ENCODE assay signal across 19 cellular contexts in the genomic region with DNA sequence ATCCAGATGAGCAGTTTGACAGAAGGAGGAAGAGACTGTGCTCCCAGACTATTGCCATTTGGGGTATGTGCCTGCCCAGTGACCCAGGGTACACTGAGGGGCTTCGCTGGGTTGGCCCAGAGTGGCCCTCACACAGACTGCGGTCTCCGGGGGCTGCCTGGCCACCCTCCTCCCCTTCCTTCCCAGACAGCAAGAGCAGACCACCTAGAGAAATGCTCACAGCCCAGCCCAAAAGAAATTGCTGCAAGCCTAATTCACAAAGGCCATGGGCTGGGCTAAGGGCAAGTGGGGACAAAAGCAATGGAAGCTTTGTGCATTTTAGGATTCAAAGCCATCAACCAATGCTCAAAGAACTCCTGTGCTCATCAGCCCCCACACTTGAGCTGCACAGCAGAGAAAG.
DNase-seq lines count a peak whose midpoint lies in the region; ATAC-seq, FAIRE-seq and TF ChIP-seq lines count a peak whose summit lies in the region.
"Had no signal": no experiment of that assay in that cellular context is flagged by ENCODE, and none has a peak within 500 bp of the region (broad histone marks: within the 10 kb centered on the region; RNA-seq: fewer than 3 reads in every experiment).

No MANE protein-coding gene starts in this region.

- H3K27me3 Mint-ChIP-seq in GM23338 (ENCODE audit: insufficient read depth, low read depth, poor library complexity): peaks cover 19% of the 10 kb centered on the region
- H3K27me3 Mint-ChIP-seq in activated CD4-positive, alpha-beta memory T cell treated with anti-CD3 and anti-CD28 coated beads, Interleukin-2, amount 10 ng/mL, durations not matched to agents 7 days and 5 days: no peaks in the 10 kb centered on the region

- TF ChIP-seq CTCF in GM23338 (conservative IDR thresholded peaks at IDR 0.05; ENCODE audit: low read depth in 2 of 2): no peak
- TF ChIP-seq CTCF in RWPE2 (IDR thresholded peaks at IDR 0.05; ENCODE audit: poor library complexity, severe bottlenecking): no peak

- H3K9ac ChIP-seq in mesenchymal stem cell (ENCODE audit: low read length): no peak overlapping the region
- peak overlapping the region; percentile 4 for H3K9ac ChIP-seq in trophoblast cell (ENCODE audit: low read length)
- H3K9ac ChIP-seq: BLaER1 treated with 17β-estradiol and CSF1 and Interleukin-3, amounts not matched to agents 10 nM and 100 nM had no signal

- H2AFZ ChIP-seq in GM23338 (no peak overlapping the region), mesenchymal stem cell (ENCODE audit: low read depth, low read length) (no peak overlapping the region), trophoblast cell (ENCODE audit: insufficient read depth, low read length, poor library complexity) (no peak overlapping the region)

- no peaks in the 10 kb centered on the region; the same call in 2 of the 3 replicates for H3K9me3 Mint-ChIP-seq in GM23338
- no peaks in the 10 kb centered on the region for H3K9me3 Mint-ChIP-seq in activated CD4-positive, alpha-beta memory T cell treated with anti-CD3 and anti-CD28 coated beads, Interleukin-2, amount 10 ng/mL, durations not matched to agents 7 days and 5 days
- H3K9me3 Mint-ChIP-seq: CD8-positive, alpha-beta memory T cell had no signal

- ATAC-seq in GM23338: no peak
- ATAC-seq in RWPE2 (ENCODE audit: low read depth): no peak
- ATAC-seq: A549 had no signal

- no peaks in the 10 kb centered on the region for H3K9me3 ChIP-seq in RWPE2 (ENCODE audit: severe bottlenecking)
- no peaks in the 10 kb centered on the region for H3K9me3 ChIP-seq in mesenchymal stem cell (ENCODE audit: control insufficient read depth, low read length)
- H3K9me3 ChIP-seq in trophoblast cell (ENCODE audit: insufficient read depth, low read depth, low read length): no peaks in the 10 kb centered on the region
- no peaks in the 10 kb centered on the region for H3K9me3 ChIP-seq in small intestine (ENCODE audit: control insufficient read depth, low read depth)
- H3K9me3 ChIP-seq: A549; BLaER1 treated with 17β-estradiol and CSF1 and Interleukin-3, amounts not matched to agents 10 nM and 100 nM; MG63 had no signal

- no peaks in the 10 kb centered on the region for H4K20me1 ChIP-seq in GM23338 (replicated peaks; ENCODE audit: insufficient read depth)
- H4K20me1 ChIP-seq: BLaER1 treated with 17β-estradiol and CSF1 and Interleukin-3, amounts not matched to agents 10 nM and 100 nM had no signal

- 0 out of 2 replicates have a peak, but pooled peaks cover 3% of the 10 kb centered on the region for H3F3A ChIP-seq in GM23338 (replicated peaks; ENCODE audit: low read depth)

- H3K79me1 ChIP-seq in mesenchymal stem cell (replicated peaks; ENCODE audit: low read length, poor library complexity, severe bottlenecking) (no peaks in the 10 kb centered on the region), trophoblast cell (ENCODE audit: low read length) (peaks cover 61% of the 10 kb centered on the region)

- no peak overlapping the region for H3K14ac ChIP-seq in mesenchymal stem cell (ENCODE audit: low read length in 2 of 2)
- peak overlapping the region; percentile 71 for H3K14ac ChIP-seq in trophoblast cell (ENCODE audit: low read length)

- H3K36me3 ChIP-seq in GM23338 (ENCODE audit: insufficient read depth) (no peaks in the 10 kb centered on the region), RWPE2 (ENCODE audit: low read depth) (no peaks in the 10 kb centered on the region), mesenchymal stem cell (ENCODE audit: control insufficient read depth in 1 of 2, insufficient read depth in 2 of 2, low read depth in 1 of 2, low read length in 2 of 2) (no peaks in the 10 kb centered on the region), trophoblast cell (ENCODE audit: control insufficient read depth in 1 of 2, insufficient read depth in 2 of 2, low read length in 2 of 2) (no peaks in the 10 kb centered on the region), small intestine (ENCODE audit: control insufficient read depth in 2 of 2, insufficient read depth in 2 of 2, low read length in 2 of 2) (no peaks in the 10 kb centered on the region)
- H3K36me3 ChIP-seq: BLaER1 treated with 17β-estradiol and CSF1 and Interleukin-3, amounts not matched to agents 10 nM and 100 nM; MG63 had no signal

- peak overlapping the region; percentile 91 for H3K27ac Mint-ChIP-seq in GM23338
- no peak overlapping the region for H3K27ac Mint-ChIP-seq in activated CD4-positive, alpha-beta memory T cell treated with anti-CD3 and anti-CD28 coated beads, Interleukin-2, amount 10 ng/mL, durations not matched to agents 7 days and 5 days

- no peak for DNase-seq in GM23338 (ENCODE audit: low spot score)
- DNase-seq in RWPE2 (ENCODE audit: low spot score): peak; percentile 8
- no peak for DNase-seq in mesenchymal stem cell
- peak in 1 of 2 donors; percentile 21 for DNase-seq in trophoblast cell
- no peak for DNase-seq in small intestine
- DNase-seq in NCI-H1105 (lab: John Stamatoyannopoulos, UW): no peak
- DNase-seq in T1000 (lab: John Stamatoyannopoulos, UW): no peak
- DNase-seq in activated CD4-positive, alpha-beta memory T cell treated with anti-CD3 and anti-CD28 coated beads, Interleukin-2, amount 10 ng/mL, durations not matched to agents 7 days and 5 days: no peak
- DNase-seq: CD8-positive, alpha-beta memory T cell; DMS79 treated with DMSO at 0.1 percent for 48 hours; GOT3; Karpas-422; MG63; NCI-H1092 treated with DMSO at 0.1 percent for 48 hours; NCI-H187; RPMI8226 had no signal

- 100% methylated on average over 3 of the region's 3 CpGs for WGBS in mesenchymal stem cell
- no CpG with 5 or more reads among the region's 3 CpGs for WGBS in trophoblast cell (ENCODE audit: extremely low coverage, insufficient coverage, insufficient read length)
- WGBS in small intestine, 3 donors: 95 to 99% (median 98%) methylated on average over 3 of the region's 3 CpGs

- H4K12ac ChIP-seq in trophoblast cell (ENCODE audit: low read depth, low read length): no peak overlapping the region

- H3K4me1 Mint-ChIP-seq in GM23338: peaks cover 78% of the 10 kb centered on the region
- peaks cover 7% of the 10 kb centered on the region for H3K4me1 Mint-ChIP-seq in activated CD4-positive, alpha-beta memory T cell treated with anti-CD3 and anti-CD28 coated beads, Interleukin-2, amount 10 ng/mL, durations not matched to agents 7 days and 5 days
- H3K4me1 Mint-ChIP-seq: CD8-positive, alpha-beta memory T cell had no signal

- H2BK12ac ChIP-seq in mesenchymal stem cell (ENCODE audit: low read length in 2 of 2): no peak overlapping the region
- H2BK12ac ChIP-seq in trophoblast cell (ENCODE audit: low read length): peak overlapping the region; percentile 81

- H3K4me3 ChIP-seq in GM23338 (no peak overlapping the region), RWPE2 (ENCODE audit: severe bottlenecking) (no peak overlapping the region), mesenchymal stem cell (ENCODE audit: insufficient read depth in 1 of 2, low read depth in 1 of 2, low read length in 2 of 2) (no peak overlapping the region), trophoblast cell (ENCODE audit: low read depth, low read length) (no peak overlapping the region), small intestine (ENCODE audit: low read depth in 1 of 2, low read length in 2 of 2) (no peak overlapping the region)
- H3K4me3 ChIP-seq: A549; BLaER1 treated with 17β-estradiol and CSF1 and Interleukin-3, amounts not matched to agents 10 nM and 100 nM; MG63 had no signal

- H4K91ac ChIP-seq in mesenchymal stem cell (ENCODE audit: low read length) (peak overlapping the region; percentile 35), trophoblast cell (ENCODE audit: low read depth, low read length) (peak overlapping the region; percentile 96)

- H3K4me1 ChIP-seq in GM23338 (ENCODE audit: insufficient read depth) (peaks cover 48% of the 10 kb centered on the region), RWPE2 (ENCODE audit: insufficient read depth, poor library complexity, severe bottlenecking) (peaks cover 31% of the 10 kb centered on the region), mesenchymal stem cell (ENCODE audit: control insufficient read depth, insufficient read depth, low read depth, low read length) (peaks cover 49% of the 10 kb centered on the region), trophoblast cell (ENCODE audit: control insufficient read depth in 1 of 2, insufficient read depth in 2 of 2, low read length in 2 of 2) (peaks cover 65 to 66% of the 10 kb centered on the region in 2 experiments), small intestine (ENCODE audit: control insufficient read depth in 2 of 2, insufficient read depth in 1 of 2, low read depth in 1 of 2, low read length in 1 of 2) (no peaks in the 10 kb centered on the region)

- CTCF ChIA-PET in activated CD4-positive, alpha-beta memory T cell treated with anti-CD3 and anti-CD28 coated beads, Interleukin-2, amount 10 ng/mL, durations not matched to agents 7 days and 5 days (lab: Charles Lee): interaction anchor here (1.3 kb wide), 1 partner anchor 10 kb away, joined by 5 read pairs; no protein-coding TSS in a partner anchor

- no peak overlapping the region for H3K4ac ChIP-seq in mesenchymal stem cell (ENCODE audit: low read depth in 1 of 2, low read length in 2 of 2)
- H3K4ac ChIP-seq in trophoblast cell (ENCODE audit: low read depth, low read length): peak overlapping the region; percentile 38

- no peak overlapping the region for H3K4me2 ChIP-seq in GM23338
- no peak overlapping the region for H3K4me2 ChIP-seq in mesenchymal stem cell (ENCODE audit: low read length, poor library complexity, severe bottlenecking)
- no peak overlapping the region for H3K4me2 ChIP-seq in trophoblast cell (ENCODE audit: low read length)
- H3K4me2 ChIP-seq: A549; BLaER1 treated with 17β-estradiol and CSF1 and Interleukin-3, amounts not matched to agents 10 nM and 100 nM had no signal

- no peak overlapping the region for H2BK15ac ChIP-seq in mesenchymal stem cell (ENCODE audit: low read depth, poor library complexity, severe bottlenecking)

- H4K8ac ChIP-seq in mesenchymal stem cell (ENCODE audit: low read length): no peak overlapping the region
- H4K8ac ChIP-seq in trophoblast cell (ENCODE audit: low read depth, low read length): peak overlapping the region; percentile 55

- H2BK5ac ChIP-seq in mesenchymal stem cell (ENCODE audit: low read depth, low read length, poor library complexity, severe bottlenecking) (peak overlapping the region; percentile 80), trophoblast cell (ENCODE audit: low read depth, low read length, poor library complexity) (peak overlapping the region; percentile 90)

- no peak for FAIRE-seq in small intestine (lab: Jason Lieb, UNC)
- FAIRE-seq: A549, G401.6 had no signal

- POLR2A ChIA-PET in activated CD4-positive, alpha-beta memory T cell treated with anti-CD3 and anti-CD28 coated beads, Interleukin-2, amount 10 ng/mL, durations not matched to agents 7 days and 5 days (lab: Charles Lee): no interaction called here

- no peaks in the 10 kb centered on the region; the same call in 2 of the 3 replicates for H3K36me3 Mint-ChIP-seq in GM23338 (ENCODE audit: low read depth)
- no peaks in the 10 kb centered on the region for H3K36me3 Mint-ChIP-seq in activated CD4-positive, alpha-beta memory T cell treated with anti-CD3 and anti-CD28 coated beads, Interleukin-2, amount 10 ng/mL, durations not matched to agents 7 days and 5 days (ENCODE audit: low read depth)
- H3K36me3 Mint-ChIP-seq: CD8-positive, alpha-beta memory T cell had no signal

- H3K79me2 ChIP-seq in GM23338 (replicated peaks; ENCODE audit: insufficient read depth) (no peaks in the 10 kb centered on the region), trophoblast cell (ENCODE audit: control insufficient read depth, insufficient read depth, low read length, poor library complexity) (peaks cover 11% of the 10 kb centered on the region)

- no peak overlapping the region for H3K4me3 Mint-ChIP-seq in GM23338
- H3K4me3 Mint-ChIP-seq in activated CD4-positive, alpha-beta memory T cell treated with anti-CD3 and anti-CD28 coated beads, Interleukin-2, amount 10 ng/mL, durations not matched to agents 7 days and 5 days: no peak overlapping the region
- H3K4me3 Mint-ChIP-seq: CD8-positive, alpha-beta memory T cell had no signal

- no peaks in the 10 kb centered on the region for H3K27me3 ChIP-seq in GM23338 (ENCODE audit: insufficient read depth)
- no peaks in the 10 kb centered on the region for H3K27me3 ChIP-seq in RWPE2 (ENCODE audit: insufficient read depth, poor library complexity, severe bottlenecking)
- peaks cover 0 to 4% of the 10 kb centered on the region in 2 experiments for H3K27me3 ChIP-seq in mesenchymal stem cell (ENCODE audit: control insufficient read depth in 1 of 2, insufficient read depth in 1 of 2, low read length in 2 of 2)
- H3K27me3 ChIP-seq in trophoblast cell (ENCODE audit: insufficient read depth, low read length): no peaks in the 10 kb centered on the region
- no peaks in the 10 kb centered on the region for H3K27me3 ChIP-seq in small intestine (ENCODE audit: control insufficient read depth in 2 of 2, insufficient read depth in 2 of 2, low read length in 2 of 2)
- H3K27me3 ChIP-seq: BLaER1 treated with 17β-estradiol and CSF1 and Interleukin-3, amounts not matched to agents 10 nM and 100 nM; MG63 had no signal

- H2BK120ac ChIP-seq in mesenchymal stem cell (ENCODE audit: low read depth, low read length): no peak overlapping the region
- peak overlapping the region; percentile 95 for H2BK120ac ChIP-seq in trophoblast cell (ENCODE audit: insufficient read depth, low read length, poor library complexity)

- H2AK5ac ChIP-seq in mesenchymal stem cell (ENCODE audit: low read length, severe bottlenecking) (peak overlapping the region; percentile 50), trophoblast cell (ENCODE audit: low read length) (peak overlapping the region; percentile 59)

- H3K18ac ChIP-seq in mesenchymal stem cell (ENCODE audit: low read depth in 1 of 2, low read length in 2 of 2) (no peak overlapping the region), trophoblast cell (ENCODE audit: low read length) (peak overlapping the region; percentile 83)

- H3K9me2 ChIP-seq in GM23338 (ENCODE audit: insufficient read depth): peaks cover 13% of the 10 kb centered on the region

- H3K23ac ChIP-seq in mesenchymal stem cell (ENCODE audit: low read length in 2 of 2) (no peak overlapping the region), trophoblast cell (ENCODE audit: low read length) (no peak overlapping the region)

- H3K27ac ChIP-seq in GM23338 (ENCODE audit: low read depth) (no peak overlapping the region), RWPE2 (ENCODE audit: poor library complexity, severe bottlenecking) (no peak overlapping the region), mesenchymal stem cell (ENCODE audit: low read length, poor library complexity, severe bottlenecking) (peak overlapping the region; percentile 63), trophoblast cell (ENCODE audit: low read depth, low read length) (peak overlapping the region; percentile 96), small intestine (ENCODE audit: low read depth in 1 of 2, low read length in 1 of 2) (no peak overlapping the region)
- H3K27ac ChIP-seq: A549; BLaER1 treated with 17β-estradiol and CSF1 and Interleukin-3, amounts not matched to agents 10 nM and 100 nM had no signal

Comparison
In these comparisons a context has a peak if more than half of its experiments do, and no peak if none do; other contexts are left out.
1. H3K27ac ChIP-seq: peak in mesenchymal stem cell (single experiment) and trophoblast cell (single experiment); none in GM23338 (single experiment), RWPE2 (single experiment) and small intestine (0 of 2).